Comparison of ENCODE assay signal across 33 cellular contexts in genomic region chr10:28883741-28884443, GRCh38.
"Had no signal": no experiment of that assay in that cellular context is flagged by ENCODE, and none has a peak within 500 bp of the region (broad histone marks: within the 10 kb centered on the region; RNA-seq: fewer than 3 reads in every experiment).

No MANE protein-coding gene starts in this region.

- H3K4me3 Mint-ChIP-seq: activated naive CD4-positive, alpha-beta T cell treated with anti-CD3 and anti-CD28 coated beads, Interleukin-2, amount 10 ng/mL, durations not matched to agents 7 days and 5 days; activated naive CD8-positive, alpha-beta T cell treated with anti-CD3 and anti-CD28 coated beads, Interleukin-2, amount 10 ng/mL, durations not matched to agents 7 days and 5 days; brain; effector memory CD8-positive, alpha-beta T cell; immature natural killer cell; nephron progenitor cell; stimulated activated effector memory CD8-positive, alpha-beta T cell treated with anti-CD3 and anti-CD28 coated beads, Interleukin-12 subunit alpha, Interleukin-12 subunit beta, amount 100 ng/mL, for 72 hours; stimulated activated naive CD8-positive, alpha-beta T cell treated with anti-CD3 and anti-CD28 coated beads, Interleukin-15, Interleukin-2, amounts not matched to agents 100 ng/mL and 50 ng/mL, for 24 hours; T-helper 17 cell had no signal

- H3K36me3 ChIP-seq: ascending aorta, lower lobe of right lung, ovary, thoracic aorta, uterus, WERI-Rb-1 had no signal

- ATAC-seq: activated CD4-positive, CD25-positive, alpha-beta regulatory T cell treated with anti-CD3 and anti-CD28 coated beads, Interleukin-2, amount 50 U/mL, for 24 hours; effector memory CD8-positive, alpha-beta T cell; left lobe of liver; mucosa of descending colon; sciatic nerve; stimulated activated effector memory CD8-positive, alpha-beta T cell treated with anti-CD3 and anti-CD28 coated beads, Interleukin-12 subunit alpha, Interleukin-12 subunit beta, amount 100 ng/mL, for 72 hours; T-helper 17 cell had no signal

- H3K4me3 ChIP-seq: ascending aorta, lower lobe of right lung, mucosa of descending colon, ovary, skin epidermis, thoracic aorta, uterus had no signal

- H3K4me1 Mint-ChIP-seq: activated naive CD4-positive, alpha-beta T cell treated with anti-CD3 and anti-CD28 coated beads, Interleukin-2, amount 10 ng/mL, durations not matched to agents 7 days and 5 days; activated naive CD8-positive, alpha-beta T cell treated with anti-CD3 and anti-CD28 coated beads, Interleukin-2, amount 10 ng/mL, durations not matched to agents 7 days and 5 days; immature natural killer cell; stimulated activated effector memory CD8-positive, alpha-beta T cell treated with anti-CD3 and anti-CD28 coated beads, Interleukin-12 subunit alpha, Interleukin-12 subunit beta, amount 100 ng/mL, for 72 hours; T-helper 17 cell had no signal

- H3K36me3 Mint-ChIP-seq: activated naive CD4-positive, alpha-beta T cell treated with anti-CD3 and anti-CD28 coated beads, Interleukin-2, amount 10 ng/mL, durations not matched to agents 7 days and 5 days; activated naive CD8-positive, alpha-beta T cell treated with anti-CD3 and anti-CD28 coated beads, Interleukin-2, amount 10 ng/mL, durations not matched to agents 7 days and 5 days; brain; immature natural killer cell; stimulated activated effector memory CD8-positive, alpha-beta T cell treated with anti-CD3 and anti-CD28 coated beads, Interleukin-12 subunit alpha, Interleukin-12 subunit beta, amount 100 ng/mL, for 72 hours had no signal

- H3K27me3 ChIP-seq: ascending aorta, ovary, uterus had no signal

- H3K27ac ChIP-seq: ascending aorta, lower lobe of right lung, ovary, skin epidermis, thoracic aorta, uterus, WERI-Rb-1 had no signal

- H3K27me3 Mint-ChIP-seq: progenitor cell of endocrine pancreas had no signal

- H3K27ac Mint-ChIP-seq: activated naive CD4-positive, alpha-beta T cell treated with anti-CD3 and anti-CD28 coated beads, Interleukin-2, amount 10 ng/mL, durations not matched to agents 7 days and 5 days; activated naive CD8-positive, alpha-beta T cell treated with anti-CD3 and anti-CD28 coated beads, Interleukin-2, amount 10 ng/mL, durations not matched to agents 7 days and 5 days; brain; effector memory CD8-positive, alpha-beta T cell; immature natural killer cell; nephron progenitor cell; progenitor cell of endocrine pancreas; stimulated activated effector memory CD8-positive, alpha-beta T cell treated with anti-CD3 and anti-CD28 coated beads, Interleukin-12 subunit alpha, Interleukin-12 subunit beta, amount 100 ng/mL, for 72 hours; stimulated activated naive CD8-positive, alpha-beta T cell treated with anti-CD3 and anti-CD28 coated beads, Interleukin-15, Interleukin-2, amounts not matched to agents 100 ng/mL and 50 ng/mL, for 24 hours; T-helper 17 cell had no signal

- H3K4me1 ChIP-seq: uterus had no signal

- DNase-seq: activated CD4-positive, alpha-beta T cell treated with anti-CD3 and anti-CD28 coated beads for 48 hours; activated CD4-positive, alpha-beta T cell treated with anti-CD3 and anti-CD28 coated beads, Interleukin-2, amount 50 U/mL, for 48 hours; activated CD8-positive, alpha-beta memory T cell treated with anti-CD3 and anti-CD28 coated beads for 24 hours; activated gamma-delta T cell; activated naive CD4-positive, alpha-beta T cell treated with anti-CD3 and anti-CD28 coated beads, Interleukin-2, amount 10 ng/mL, durations not matched to agents 7 days and 5 days; activated naive CD8-positive, alpha-beta T cell treated with anti-CD3 and anti-CD28 coated beads, Interleukin-2, amount 10 ng/mL, durations not matched to agents 7 days and 5 days; cortex of kidney; effector memory CD8-positive, alpha-beta T cell; head of caudate nucleus; hypothalamus; immature natural killer cell; mesendoderm; mucosa of descending colon; nephron progenitor cell; ovary; retina; stimulated activated CD4-positive, alpha-beta T cell treated with anti-CD3 and anti-CD28 coated beads, Interleukin-4, amount 100 ng/mL, for 24 hours; T-helper 17 cell; T1000; trophoblast cell; uterus; WERI-Rb-1 had no signal

- H3K9me3 Mint-ChIP-seq: activated naive CD4-positive, alpha-beta T cell treated with anti-CD3 and anti-CD28 coated beads, Interleukin-2, amount 10 ng/mL, durations not matched to agents 7 days and 5 days; activated naive CD8-positive, alpha-beta T cell treated with anti-CD3 and anti-CD28 coated beads, Interleukin-2, amount 10 ng/mL, durations not matched to agents 7 days and 5 days; effector memory CD8-positive, alpha-beta T cell; immature natural killer cell; nephron progenitor cell; stimulated activated effector memory CD8-positive, alpha-beta T cell treated with anti-CD3 and anti-CD28 coated beads, Interleukin-12 subunit alpha, Interleukin-12 subunit beta, amount 100 ng/mL, for 72 hours; stimulated activated naive CD8-positive, alpha-beta T cell treated with anti-CD3 and anti-CD28 coated beads, Interleukin-15, Interleukin-2, amounts not matched to agents 100 ng/mL and 50 ng/mL, for 24 hours had no signal

- H3K9me3 ChIP-seq: ascending aorta, lower lobe of right lung, mucosa of descending colon, ovary, thoracic aorta, uterus had no signal
